In genomic region chr6:30834643-30835042, GRCh38 we compare ENCODE assay signal across 19 cellular contexts. TPM values are rescaled to one million over a fixed set of nuclear protein-coding genes. Genes with fewer than 3 reads are reported as not detected.
DNase-seq lines count a peak whose midpoint lies in the region; ATAC-seq, FAIRE-seq and TF ChIP-seq lines count a peak whose summit lies in the region.
"Had no signal": no experiment of that assay in that cellular context is flagged by ENCODE, and none has a peak within 500 bp of the region (broad histone marks: within the 10 kb centered on the region; RNA-seq: fewer than 3 reads in every experiment).

No MANE protein-coding gene starts in this region.

- no peak for FAIRE-seq in H54 (lab: Jason Lieb, UNC)
- FAIRE-seq: keratinocyte had no signal

- no peaks in the 10 kb centered on the region for H3K27me3 ChIP-seq in CD4-positive, alpha-beta memory T cell (ENCODE audit: insufficient read depth, low read length)
- no peaks in the 10 kb centered on the region for H3K27me3 ChIP-seq in naive thymus-derived CD4-positive, alpha-beta T cell (ENCODE audit: control insufficient read depth in 2 of 2, insufficient read depth in 2 of 2, low read length in 2 of 2)
- H3K27me3 ChIP-seq in dorsolateral prefrontal cortex = no peaks in the 10 kb centered on the region
- H3K27me3 ChIP-seq: adrenal gland, colonic mucosa, vagina had no signal

- H3K27ac Mint-ChIP-seq in CD4-positive, alpha-beta memory T cell = peak overlapping the region; percentile 47 to 94 (median 91)
- H3K27ac Mint-ChIP-seq in activated T-helper 2 cell treated with anti-CD3 and anti-CD28 coated beads, Interferon-gamma antibody, Interleukin-2, Interleukin-4, amounts not matched to agents 10 μg/mL and 5 μg/mL and 100 μg/mL, durations not matched to agents 14 hours and 24 hours and 36 hours = peak overlapping the region; percentile 36
- peak overlapping the region; percentile 82 to 97 (median 92) for H3K27ac Mint-ChIP-seq in naive thymus-derived CD4-positive, alpha-beta T cell
- H3K27ac Mint-ChIP-seq: CD14-positive monocyte had no signal

- peaks cover 34% of the 10 kb centered on the region for H3K4me1 ChIP-seq in CD4-positive, alpha-beta memory T cell (ENCODE audit: insufficient read depth, low read length)
- H3K4me1 ChIP-seq in naive thymus-derived CD4-positive, alpha-beta T cell (ENCODE audit: control insufficient read depth in 2 of 2, insufficient read depth in 2 of 2, low read length in 2 of 2) = peaks cover 11 to 30% of the 10 kb centered on the region in 2 donors
- H3K4me1 ChIP-seq: adrenal gland, colonic mucosa, parathyroid adenoma had no signal

- TF ChIP-seq CTCF in dorsolateral prefrontal cortex (IDR thresholded peaks at IDR 0.05 in 54 of 56, conservative IDR thresholded peaks at IDR 0.05 in 2 of 56; ENCODE audit: low read depth in 1 of 56, partially characterized antibody in 56 of 56) = no peak

- peak overlapping the region in 5 of 8 donors; percentile 44 to 81 (median 68) for H3K4me3 Mint-ChIP-seq in CD4-positive, alpha-beta memory T cell
- H3K4me3 Mint-ChIP-seq in activated T-helper 2 cell treated with anti-CD3 and anti-CD28 coated beads, Interferon-gamma antibody, Interleukin-2, Interleukin-4, amounts not matched to agents 10 μg/mL and 5 μg/mL and 100 μg/mL, durations not matched to agents 14 hours and 24 hours and 36 hours (ENCODE audit: low read depth) = no peak overlapping the region
- H3K4me3 Mint-ChIP-seq in naive thymus-derived CD4-positive, alpha-beta T cell = peak overlapping the region; percentile 33 to 83 (median 68)
- H3K4me3 Mint-ChIP-seq: CD14-positive monocyte; stimulated activated naive CD8-positive, alpha-beta T cell treated with anti-CD3 and anti-CD28 coated beads, Interleukin-15, amount 100 ng/mL, for 72 hours had no signal

- H3K4me1 Mint-ChIP-seq in CD4-positive, alpha-beta memory T cell = peaks cover 32 to 55% (median 42%) of the 10 kb centered on the region in 4 donors
- peaks cover 35% of the 10 kb centered on the region for H3K4me1 Mint-ChIP-seq in activated T-helper 2 cell treated with anti-CD3 and anti-CD28 coated beads, Interferon-gamma antibody, Interleukin-2, Interleukin-4, amounts not matched to agents 10 μg/mL and 5 μg/mL and 100 μg/mL, durations not matched to agents 14 hours and 24 hours and 36 hours (ENCODE audit: low read depth)
- peaks cover 34 to 62% (median 58%) of the 10 kb centered on the region in 7 donors for H3K4me1 Mint-ChIP-seq in naive thymus-derived CD4-positive, alpha-beta T cell

- no peak overlapping the region for H3K27ac ChIP-seq in CD4-positive, alpha-beta memory T cell (ENCODE audit: low read depth, low read length)
- H3K27ac ChIP-seq in KOPT-K1 (ENCODE audit: low read depth, low read length, poor library complexity, severe bottlenecking) (peak overlapping the region; percentile 78), dorsolateral prefrontal cortex (no peak overlapping the region)
- H3K27ac ChIP-seq in naive thymus-derived CD4-positive, alpha-beta T cell (ENCODE audit: low read depth, low read length) = peak overlapping the region; percentile 29
- H3K27ac ChIP-seq: adrenal gland, colonic mucosa, parathyroid adenoma, vagina had no signal

- no peaks in the 10 kb centered on the region for H3K36me3 ChIP-seq in CD4-positive, alpha-beta memory T cell (ENCODE audit: insufficient read depth, low read length)
- no peaks in the 10 kb centered on the region for H3K36me3 ChIP-seq in KOPT-K1 (ENCODE audit: insufficient read depth, low read length)
- H3K36me3 ChIP-seq in naive thymus-derived CD4-positive, alpha-beta T cell (ENCODE audit: control insufficient read depth in 2 of 3, insufficient read depth in 3 of 3, low read length in 3 of 3) = no peaks in the 10 kb centered on the region
- H3K36me3 ChIP-seq: adrenal gland, colonic mucosa, vagina had no signal

- H3K9me3 ChIP-seq in CD4-positive, alpha-beta memory T cell (ENCODE audit: control insufficient read depth in 1 of 2, low read length in 2 of 2) = no peaks in the 10 kb centered on the region
- H3K9me3 ChIP-seq in KOPT-K1 (ENCODE audit: insufficient read depth, low read length, poor library complexity, severe bottlenecking) = no peaks in the 10 kb centered on the region
- no peaks in the 10 kb centered on the region for H3K9me3 ChIP-seq in naive thymus-derived CD4-positive, alpha-beta T cell (ENCODE audit: control insufficient read depth in 2 of 3, low read length in 3 of 3)
- H3K9me3 ChIP-seq: adrenal gland, colonic mucosa, vagina had no signal

- no peak for TF ChIP-seq POLR2A in H54 (IDR thresholded peaks at IDR 0.05; ENCODE audit: low read depth, low read length)

- POLR2A ChIA-PET in CD4-positive, alpha-beta memory T cell (lab: Charles Lee; ENCODE audit: partially characterized antibody) = interaction anchor here (1.4 to 2.0 kb wide), 3 partner anchors 10 to 43 kb away, joined by 3 to 7 read pairs (median 6); no protein-coding TSS in a partner anchor
- POLR2A ChIA-PET in naive thymus-derived CD4-positive, alpha-beta T cell (lab: Charles Lee) = interaction anchor here (0.7 to 1.9 kb wide), 8 partner anchors 13 to 368 kb away, joined by 3 to 6 read pairs (median 4); partner anchors contain the start of gene DDR1

- H3K36me3 Mint-ChIP-seq in CD4-positive, alpha-beta memory T cell = peaks cover 0 to 7% of the 10 kb centered on the region in 2 donors
- no peaks in the 10 kb centered on the region for H3K36me3 Mint-ChIP-seq in activated T-helper 2 cell treated with anti-CD3 and anti-CD28 coated beads, Interferon-gamma antibody, Interleukin-2, Interleukin-4, amounts not matched to agents 10 μg/mL and 5 μg/mL and 100 μg/mL, durations not matched to agents 14 hours and 24 hours and 36 hours (ENCODE audit: low read depth)
- peaks cover 0 to 5% (median 4%) of the 10 kb centered on the region in 5 donors for H3K36me3 Mint-ChIP-seq in naive thymus-derived CD4-positive, alpha-beta T cell
- H3K36me3 Mint-ChIP-seq: CD14-positive monocyte had no signal

- CTCF ChIA-PET in CD4-positive, alpha-beta memory T cell (lab: Charles Lee; ENCODE audit: partially characterized antibody) = interaction anchor here (0.5 to 11.0 kb wide), 9 partner anchors 10 to 252 kb away, joined by 3 to 262 read pairs (median 3); partner anchors contain the start of genes DDR1 and IER3
- CTCF ChIA-PET in naive thymus-derived CD4-positive, alpha-beta T cell (lab: Charles Lee) = interaction anchor here (0.9 to 14.8 kb wide), 6 partner anchors 12 to 259 kb away, joined by 3 to 172 read pairs (median 6); partner anchors contain the start of gene DDR1

- no peak overlapping the region for H3K4me3 ChIP-seq in CD4-positive, alpha-beta memory T cell (ENCODE audit: low read length in 2 of 2)
- no peak overlapping the region for H3K4me3 ChIP-seq in naive thymus-derived CD4-positive, alpha-beta T cell (ENCODE audit: low read length)
- no peak overlapping the region for H3K4me3 ChIP-seq in dorsolateral prefrontal cortex
- H3K4me3 ChIP-seq: adrenal gland, colonic mucosa, skin epidermis, vagina had no signal

- H3K9me3 Mint-ChIP-seq in CD4-positive, alpha-beta memory T cell = peaks cover 0 to 1% (median 0%) of the 10 kb centered on the region in 8 donors
- no peaks in the 10 kb centered on the region for H3K9me3 Mint-ChIP-seq in activated T-helper 2 cell treated with anti-CD3 and anti-CD28 coated beads, Interferon-gamma antibody, Interleukin-2, Interleukin-4, amounts not matched to agents 10 μg/mL and 5 μg/mL and 100 μg/mL, durations not matched to agents 14 hours and 24 hours and 36 hours
- no peaks in the 10 kb centered on the region for H3K9me3 Mint-ChIP-seq in naive thymus-derived CD4-positive, alpha-beta T cell
- H3K9me3 Mint-ChIP-seq: stimulated activated naive CD8-positive, alpha-beta T cell treated with anti-CD3 and anti-CD28 coated beads, Interleukin-15, amount 100 ng/mL, for 72 hours had no signal

- ATAC-seq in naive thymus-derived CD4-positive, alpha-beta T cell = peak; percentile 66
- ATAC-seq in Right ventricle myocardium inferior = no peak
- ATAC-seq: stimulated activated naive CD8-positive, alpha-beta T cell treated with anti-CD3 and anti-CD28 coated beads, Interleukin-15, amount 100 ng/mL, for 72 hours had no signal

- no peaks in the 10 kb centered on the region for H3K27me3 Mint-ChIP-seq in CD4-positive, alpha-beta memory T cell
- no peaks in the 10 kb centered on the region for H3K27me3 Mint-ChIP-seq in activated T-helper 2 cell treated with anti-CD3 and anti-CD28 coated beads, Interferon-gamma antibody, Interleukin-2, Interleukin-4, amounts not matched to agents 10 μg/mL and 5 μg/mL and 100 μg/mL, durations not matched to agents 14 hours and 24 hours and 36 hours (ENCODE audit: low read depth)
- H3K27me3 Mint-ChIP-seq in naive thymus-derived CD4-positive, alpha-beta T cell = no peaks in the 10 kb centered on the region
- H3K27me3 Mint-ChIP-seq: stimulated activated naive CD8-positive, alpha-beta T cell treated with anti-CD3 and anti-CD28 coated beads, Interleukin-15, amount 100 ng/mL, for 72 hours had no signal

- intact Hi-C loops in CD4-positive, alpha-beta memory T cell (cut with micrococcal nuclease) = no loop called here
- intact Hi-C loops in activated T-helper 2 cell treated with anti-CD3 and anti-CD28 coated beads, Interferon-gamma antibody, Interleukin-2, Interleukin-4, amounts not matched to agents 10 μg/mL and 5 μg/mL and 100 μg/mL, durations not matched to agents 14 hours and 24 hours and 36 hours (cut with micrococcal nuclease) = no loop called here
- intact Hi-C loops in naive thymus-derived CD4-positive, alpha-beta T cell (cut with micrococcal nuclease) = loop anchor here in 1 of 2 donors (5.0 kb wide), 1 partner anchor 152 kb away; no protein-coding TSS in a partner anchor
- intact Hi-C loops in Right ventricle myocardium inferior (cut with DNase I) = no loop called here
- intact Hi-C loops in dorsolateral prefrontal cortex (cut with DNase I) = no loop called here

- DNase-seq in CD4-positive, alpha-beta memory T cell = peak in 1 of 5 donors; percentile 18
- DNase-seq in activated T-helper 2 cell treated with anti-CD3 and anti-CD28 coated beads, Interferon-gamma antibody, Interleukin-2, Interleukin-4, amounts not matched to agents 10 μg/mL and 5 μg/mL and 100 μg/mL, durations not matched to agents 14 hours and 24 hours and 36 hours (ENCODE audit: low spot score) = no peak
- peak in 6 of 9 donors; percentile 30 to 55 (median 40) for DNase-seq in naive thymus-derived CD4-positive, alpha-beta T cell
- DNase-seq in Right ventricle myocardium inferior (ENCODE audit: missing footprints) (no peak), dorsolateral prefrontal cortex (no peak), H54 (ENCODE audit: insufficient read length, low spot score) (no peak)
- DNase-seq: adrenal gland; colonic mucosa; head of caudate nucleus; Karpas-422; mesenchymal stem cell; NCI-H1694; stimulated activated naive CD8-positive, alpha-beta T cell treated with anti-CD3 and anti-CD28 coated beads, Interleukin-15, amount 100 ng/mL, for 72 hours had no signal

RNA-seq across cellular contexts. Expression of gene DDR1, which starts 49.7 kb away (rescaled TPM):
- 10 to 100 TPM; 10.2 to 13.1 TPM for total RNA-seq in CD4-positive, alpha-beta memory T cell
- 1 to 10 TPM; 1.4 to 3.1 TPM for polyA plus RNA-seq in CD4-positive, alpha-beta memory T cell
- 11.3 and 13.7 TPM in 2 replicates for total RNA-seq in activated T-helper 2 cell treated with anti-CD3 and anti-CD28 coated beads, Interferon-gamma antibody, Interleukin-2, Interleukin-4, amounts not matched to agents 10 μg/mL and 5 μg/mL and 100 μg/mL, durations not matched to agents 14 hours and 24 hours and 36 hours
- 10 to 100 TPM; 13.7 to 23.8 (median 18.6) TPM for total RNA-seq in naive thymus-derived CD4-positive, alpha-beta T cell
- polyA plus RNA-seq in naive thymus-derived CD4-positive, alpha-beta T cell = 1 to 10 TPM; 1.8 to 8.6 TPM
- 32.5 TPM for total RNA-seq in Right ventricle myocardium inferior
- total RNA-seq in dorsolateral prefrontal cortex = 100 to 1,000 TPM; 100 to 498 (median 195) TPM

Comparison
In these comparisons a context has a peak if more than half of its experiments do, and no peak if none do; other contexts are left out.
1. DNase-seq: peak in naive thymus-derived CD4-positive, alpha-beta T cell (6 of 9); none in activated T-helper 2 cell treated with anti-CD3 and anti-CD28 coated beads, Interferon-gamma antibody, Interleukin-2, Interleukin-4, amounts not matched to agents 10 μg/mL and 5 μg/mL and 100 μg/mL, durations not matched to agents 14 hours and 24 hours and 36 hours (single experiment), Right ventricle myocardium inferior (single experiment), dorsolateral prefrontal cortex (0 of 10) and H54 (single experiment).
2. H3K27ac ChIP-seq: peak in KOPT-K1 (single experiment) and naive thymus-derived CD4-positive, alpha-beta T cell (single experiment); none in CD4-positive, alpha-beta memory T cell (single experiment) and dorsolateral prefrontal cortex (0 of 59).
3. H3K27ac Mint-ChIP-seq: peak in every context shown above with its lines; median percentile 92 in naive thymus-derived CD4-positive, alpha-beta T cell; 91 in CD4-positive, alpha-beta memory T cell; 36 in activated T-helper 2 cell treated with anti-CD3 and anti-CD28 coated beads, Interferon-gamma antibody, Interleukin-2, Interleukin-4, amounts not matched to agents 10 μg/mL and 5 μg/mL and 100 μg/mL, durations not matched to agents 14 hours and 24 hours and 36 hours.